Comparison of ENCODE assay signal across 2 cellular contexts in the genomic region with DNA sequence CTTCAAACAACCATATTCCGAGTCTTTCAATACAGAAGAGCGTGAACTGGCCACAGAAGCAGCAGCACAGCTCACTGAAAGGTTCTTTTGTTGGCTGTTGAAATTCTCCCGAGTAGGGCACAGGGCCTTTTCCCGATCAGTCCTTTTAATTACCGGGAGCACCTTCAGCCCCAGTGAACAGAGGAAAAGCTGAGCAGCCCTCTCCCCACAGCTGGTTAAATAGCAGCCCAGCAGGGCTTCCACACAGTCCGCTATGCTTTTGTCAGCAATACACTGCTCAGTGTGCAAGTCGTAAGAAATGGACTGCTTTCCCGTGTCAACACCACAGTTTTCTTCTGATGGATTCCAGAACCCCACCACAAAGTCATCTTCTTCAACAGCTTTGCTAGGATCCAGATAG.
TF ChIP-seq lines count a peak whose summit lies in the region.

No MANE protein-coding gene starts in this region.

TF ChIP-seq in IMR-90, 13 proteins besides CTCF, POLR2A, EP300 and RAD21:
- TF ChIP-seq MAZ (IDR thresholded peaks at IDR 0.05; ENCODE audit: borderline replicate concordance, low read depth, low read length) (no peak), BHLHE40 (IDR thresholded peaks at IDR 0.05; ENCODE audit: low read depth, low read length) (no peak)

TF ChIP-seq in H1, 55 proteins besides CTCF, POLR2A, EP300 and RAD21:
- TF ChIP-seq SP1 (IDR thresholded peaks at IDR 0.05; ENCODE audit: low read depth, low read length) (no peak), JUN (IDR thresholded peaks at IDR 0.05; ENCODE audit: low read depth, low read length) (no peak), MAFK (IDR thresholded peaks at IDR 0.05; ENCODE audit: low read depth, low read length) (no peak), POLR2AphosphoS5 (IDR thresholded peaks at IDR 0.05; ENCODE audit: low read depth, low read length) (no peak), KDM1A (IDR thresholded peaks at IDR 0.05; ENCODE audit: borderline replicate concordance, low read length) (no peak), SAP30 (IDR thresholded peaks at IDR 0.05; ENCODE audit: insufficient read depth, insufficient replicate concordance, low read length) (no peak), CHD1 (IDR thresholded peaks at IDR 0.05; ENCODE audit: low read depth, low read length) (no peak), POU5F1 (IDR thresholded peaks at IDR 0.05; ENCODE audit: low read depth, low read length) (no peak), SIN3A (conservative IDR thresholded peaks at IDR 0.05 in 1 of 2, IDR thresholded peaks at IDR 0.05 in 1 of 2; ENCODE audit: low read depth in 1 of 2, low read length in 2 of 2) (no peak), TCF12 (IDR thresholded peaks at IDR 0.05; ENCODE audit: low read depth, low read length) (no peak), PHF8 (conservative IDR thresholded peaks at IDR 0.05; ENCODE audit: low read depth, low read length) (no peak), ASH2L (IDR thresholded peaks at IDR 0.05; ENCODE audit: low read length) (no peak)
- TF ChIP-seq, protein P1, sequence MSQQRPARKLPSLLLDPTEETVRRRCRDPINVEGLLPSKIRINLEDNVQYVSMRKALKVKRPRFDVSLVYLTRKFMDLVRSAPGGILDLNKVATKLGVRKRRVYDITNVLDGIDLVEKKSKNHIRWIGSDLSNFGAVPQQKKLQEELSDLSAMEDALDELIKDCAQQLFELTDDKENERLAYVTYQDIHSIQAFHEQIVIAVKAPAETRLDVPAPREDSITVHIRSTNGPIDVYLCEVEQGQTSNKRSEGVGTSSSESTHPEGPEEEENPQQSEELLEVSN (IDR thresholded peaks at IDR 0.05): no peak
- TF ChIP-seq, protein P2, sequence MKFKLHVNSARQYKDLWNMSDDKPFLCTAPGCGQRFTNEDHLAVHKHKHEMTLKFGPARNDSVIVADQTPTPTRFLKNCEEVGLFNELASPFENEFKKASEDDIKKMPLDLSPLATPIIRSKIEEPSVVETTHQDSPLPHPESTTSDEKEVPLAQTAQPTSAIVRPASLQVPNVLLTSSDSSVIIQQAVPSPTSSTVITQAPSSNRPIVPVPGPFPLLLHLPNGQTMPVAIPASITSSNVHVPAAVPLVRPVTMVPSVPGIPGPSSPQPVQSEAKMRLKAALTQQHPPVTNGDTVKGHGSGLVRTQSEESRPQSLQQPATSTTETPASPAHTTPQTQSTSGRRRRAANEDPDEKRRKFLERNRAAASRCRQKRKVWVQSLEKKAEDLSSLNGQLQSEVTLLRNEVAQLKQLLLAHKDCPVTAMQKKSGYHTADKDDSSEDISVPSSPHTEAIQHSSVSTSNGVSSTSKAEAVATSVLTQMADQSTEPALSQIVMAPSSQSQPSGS (IDR thresholded peaks at IDR 0.05; ENCODE audit: low read length): no peak
